In genomic region chr4:79576480-79576803, GRCh38 we compare ENCODE assay signal across 8 cellular contexts.
DNase-seq lines count a peak whose midpoint lies in the region; TF ChIP-seq lines count a peak whose summit lies in the region.

No MANE protein-coding gene starts in this region.

- TF ChIP-seq CTCF in brain microvascular endothelial cell (IDR thresholded peaks at IDR 0.05; ENCODE audit: low read depth, low read length, missing control alignments) (peak; percentile 61), liver (IDR thresholded peaks at IDR 0.05; ENCODE audit: low read depth, low read length, missing input control) (no peak)

- H3K27ac ChIP-seq in brain microvascular endothelial cell (no peak overlapping the region), liver (ENCODE audit: low read depth in 1 of 2, low read length in 2 of 2) (no peak overlapping the region)

- H3K9ac ChIP-seq in liver (ENCODE audit: low read depth in 1 of 2, low read length in 2 of 2), result no peak overlapping the region

- peak; percentile 50 to 56 for TF ChIP-seq RAD21 in liver (IDR thresholded peaks at IDR 0.05)

- WGBS in liver, result 57% methylated on average over 6 of the region's 6 CpGs

- no peaks in the 10 kb centered on the region for H3K36me3 ChIP-seq in HAP-1 (replicated peaks)
- no peaks in the 10 kb centered on the region for H3K36me3 ChIP-seq in brain microvascular endothelial cell (replicated peaks)
- no peaks in the 10 kb centered on the region for H3K36me3 ChIP-seq in liver (ENCODE audit: control insufficient read depth in 4 of 4, insufficient read depth in 3 of 4, low read depth in 1 of 4, low read length in 3 of 4)

- H3K4me3 ChIP-seq in HAP-1 (no peak overlapping the region), brain microvascular endothelial cell (ENCODE audit: low read depth, low read length) (no peak overlapping the region), liver (ENCODE audit: low read depth in 1 of 3, low read length in 3 of 3) (no peak overlapping the region)

- no peaks in the 10 kb centered on the region for H3K4me1 ChIP-seq in HAP-1
- H3K4me1 ChIP-seq in liver (ENCODE audit: control insufficient read depth in 4 of 4, insufficient read depth in 4 of 4, low read length in 3 of 4), result no peaks in the 10 kb centered on the region

- peaks cover 4% of the 10 kb centered on the region; the same call in 1 of the 2 replicates for H3K27me3 ChIP-seq in HAP-1 (ENCODE audit: low read depth)
- no peaks in the 10 kb centered on the region for H3K27me3 ChIP-seq in brain microvascular endothelial cell (replicated peaks)
- peaks cover 0 to 3% (median 1%) of the 10 kb centered on the region in 4 donors for H3K27me3 ChIP-seq in liver (ENCODE audit: control insufficient read depth in 4 of 4, insufficient read depth in 4 of 4, low read length in 3 of 4)

- DNase-seq in EL (peak; percentile 1), HAP-1 (ENCODE audit: low spot score in 2 of 2) (peak; percentile 10 to 19), NCI-H2171 (lab: John Stamatoyannopoulos, UW) (peak; percentile 13), brain microvascular endothelial cell (peak; percentile 22), NCI-H774 (lab: John Stamatoyannopoulos, UW) (no peak), NCI-H1048 (lab: John Stamatoyannopoulos, UW) (no peak)
- DNase-seq in stimulated activated CD4-positive, alpha-beta T cell treated with anti-CD3 and anti-CD28 coated beads, Interleukin-12 subunit alpha, Interleukin-12 subunit beta, amount 100 ng/mL, for 4 hours, result no peak

- in situ Hi-C loops in HAP-1 (cut with MboI; ENCODE audit: low sequenced_read_pairs) (no loop called here), brain microvascular endothelial cell (cut with HindIII; ENCODE audit: low pct_ligation_motif_present, low sequenced_read_pairs) (no loop called here)

- no peaks in the 10 kb centered on the region for H3K9me3 ChIP-seq in HAP-1
- no peaks in the 10 kb centered on the region for H3K9me3 ChIP-seq in liver (ENCODE audit: control insufficient read depth in 4 of 4, low read length in 3 of 4)

TF ChIP-seq in liver, 16 proteins besides CTCF, POLR2A, EP300 and RAD21:
- TF ChIP-seq TAF1 (conservative IDR thresholded peaks at IDR 0.05), result no peak
- no peak for TF ChIP-seq GABPA (IDR thresholded peaks at IDR 0.05 in 1 of 2, conservative IDR thresholded peaks at IDR 0.05 in 1 of 2)
- no peak for TF ChIP-seq EGR1 (IDR thresholded peaks at IDR 0.05; ENCODE audit: low read depth in 2 of 2)
- no peak for TF ChIP-seq MAX (IDR thresholded peaks at IDR 0.05)

Comparison
In these comparisons a context has a peak if more than half of its experiments do, and no peak if none do; other contexts are left out.
1. DNase-seq: peak in EL (single experiment), HAP-1 (2 of 2), NCI-H2171 (single experiment) and brain microvascular endothelial cell (single experiment); none in NCI-H774 (single experiment), stimulated activated CD4-positive, alpha-beta T cell treated with anti-CD3 and anti-CD28 coated beads, Interleukin-12 subunit alpha, Interleukin-12 subunit beta, amount 100 ng/mL, for 4 hours (single experiment) and NCI-H1048 (single experiment).